ENCODE assay signal across 10 cellular contexts in the genomic region with DNA sequence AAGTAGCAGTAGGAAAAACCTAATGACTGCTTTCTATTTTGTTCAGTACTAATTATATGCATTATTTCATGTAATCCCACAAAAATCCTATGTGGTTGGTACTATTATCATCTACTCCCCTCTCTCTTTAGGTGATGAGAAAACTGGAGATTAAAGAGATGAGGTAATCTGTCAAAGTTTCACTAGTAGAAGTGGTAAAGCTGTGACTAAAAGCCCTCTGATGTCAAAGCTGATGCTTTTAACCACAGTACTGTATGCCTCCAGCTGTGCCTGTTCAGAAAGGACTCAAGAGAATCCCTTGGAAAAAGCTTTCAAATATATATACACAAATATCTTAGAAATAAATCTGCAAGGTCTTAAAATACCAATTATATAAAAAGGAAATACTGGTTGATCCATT. TPM values are rescaled to one million over a fixed set of nuclear protein-coding genes. Genes with fewer than 3 reads are reported as not detected.
DNase-seq lines count a peak whose midpoint lies in the region; ATAC-seq lines count a peak whose summit lies in the region.
"Had no signal": no experiment of that assay in that cellular context is flagged by ENCODE, and none has a peak within 500 bp of the region (broad histone marks: within the 10 kb centered on the region; RNA-seq: fewer than 3 reads in every experiment).

No MANE protein-coding gene starts in this region.

- peaks cover under 1% of the 10 kb centered on the region for H3K79me1 ChIP-seq in mesendoderm (ENCODE audit: low read length)

- peaks cover 65% of the 10 kb centered on the region for H3K4me1 Mint-ChIP-seq in activated naive CD4-positive, alpha-beta T cell treated with anti-CD3 and anti-CD28 coated beads, Interleukin-2, amount 50 U/mL, for 24 hours
- H3K4me1 Mint-ChIP-seq in activated naive CD4-positive, alpha-beta T cell treated with anti-CD3 and anti-CD28 coated beads, Interleukin-2, amount 10 ng/mL, durations not matched to agents 7 days and 5 days: peaks cover 13% of the 10 kb centered on the region

- H3K36me3 ChIP-seq in mesendoderm (ENCODE audit: control insufficient read depth, insufficient read depth, low read length): no peaks in the 10 kb centered on the region

- no peak overlapping the region for H4K5ac ChIP-seq in mesendoderm (ENCODE audit: low read length)

- H3K27me3 Mint-ChIP-seq in activated naive CD4-positive, alpha-beta T cell treated with anti-CD3 and anti-CD28 coated beads, Interleukin-2, amount 50 U/mL, for 24 hours: no peaks in the 10 kb centered on the region
- H3K27me3 Mint-ChIP-seq in activated naive CD4-positive, alpha-beta T cell treated with anti-CD3 and anti-CD28 coated beads, Interleukin-2, amount 10 ng/mL, durations not matched to agents 7 days and 5 days: no peaks in the 10 kb centered on the region
- H3K27me3 Mint-ChIP-seq: central memory CD8-positive, alpha-beta T cell had no signal

- H2BK120ac ChIP-seq in mesendoderm (ENCODE audit: low read depth, low read length): no peak overlapping the region

- no peak overlapping the region for H3K4me3 Mint-ChIP-seq in activated naive CD4-positive, alpha-beta T cell treated with anti-CD3 and anti-CD28 coated beads, Interleukin-2, amount 50 U/mL, for 24 hours
- no peak overlapping the region for H3K4me3 Mint-ChIP-seq in activated naive CD4-positive, alpha-beta T cell treated with anti-CD3 and anti-CD28 coated beads, Interleukin-2, amount 10 ng/mL, durations not matched to agents 7 days and 5 days
- H3K4me3 Mint-ChIP-seq: central memory CD8-positive, alpha-beta T cell had no signal

- H2AK5ac ChIP-seq in mesendoderm (ENCODE audit: low read length): no peak overlapping the region

- no peaks in the 10 kb centered on the region for H3K27me3 ChIP-seq in mesendoderm (ENCODE audit: insufficient read depth, low read length, poor library complexity)

- intact Hi-C loops in Right ventricle myocardium inferior (cut with DNase I): no loop called here

- H2BK5ac ChIP-seq in mesendoderm (ENCODE audit: low read length): no peak overlapping the region

- no peak overlapping the region for H3K18ac ChIP-seq in mesendoderm (ENCODE audit: low read length)

- no peak overlapping the region for H3K9ac ChIP-seq in mesendoderm (ENCODE audit: low read length)

- H3K4me1 ChIP-seq in mesendoderm (ENCODE audit: control insufficient read depth, low read depth, low read length): no peaks in the 10 kb centered on the region

- peaks cover 3% of the 10 kb centered on the region for H3K79me2 ChIP-seq in mesendoderm (ENCODE audit: control insufficient read depth, insufficient read depth, low read length)

- H4K8ac ChIP-seq in mesendoderm (ENCODE audit: low read depth, low read length): no peak overlapping the region

- no peak overlapping the region for H3K27ac ChIP-seq in mesendoderm (ENCODE audit: low read depth, low read length)

- peak overlapping the region; percentile 17 for H3K27ac Mint-ChIP-seq in activated naive CD4-positive, alpha-beta T cell treated with anti-CD3 and anti-CD28 coated beads, Interleukin-2, amount 50 U/mL, for 24 hours
- no peak overlapping the region for H3K27ac Mint-ChIP-seq in activated naive CD4-positive, alpha-beta T cell treated with anti-CD3 and anti-CD28 coated beads, Interleukin-2, amount 10 ng/mL, durations not matched to agents 7 days and 5 days

- H3K56ac ChIP-seq in mesendoderm (ENCODE audit: low read length): no peak overlapping the region

- H3K36me3 Mint-ChIP-seq in activated naive CD4-positive, alpha-beta T cell treated with anti-CD3 and anti-CD28 coated beads, Interleukin-2, amount 50 U/mL, for 24 hours: peaks cover 36% of the 10 kb centered on the region
- H3K36me3 Mint-ChIP-seq in activated naive CD4-positive, alpha-beta T cell treated with anti-CD3 and anti-CD28 coated beads, Interleukin-2, amount 10 ng/mL, durations not matched to agents 7 days and 5 days: peaks cover 53% of the 10 kb centered on the region

- H3K23ac ChIP-seq in mesendoderm (ENCODE audit: low read length): no peak overlapping the region

- no peaks in the 10 kb centered on the region for H3K9me3 Mint-ChIP-seq in activated naive CD4-positive, alpha-beta T cell treated with anti-CD3 and anti-CD28 coated beads, Interleukin-2, amount 50 U/mL, for 24 hours
- no peaks in the 10 kb centered on the region for H3K9me3 Mint-ChIP-seq in activated naive CD4-positive, alpha-beta T cell treated with anti-CD3 and anti-CD28 coated beads, Interleukin-2, amount 10 ng/mL, durations not matched to agents 7 days and 5 days
- H3K9me3 Mint-ChIP-seq: central memory CD8-positive, alpha-beta T cell had no signal

- H3K4me3 ChIP-seq in mesendoderm (ENCODE audit: low read length): no peak overlapping the region

- no peak overlapping the region for H2BK15ac ChIP-seq in mesendoderm (replicated peaks; ENCODE audit: low read depth)

- peak; percentile 77 for ATAC-seq in HG02798 (IDR thresholded peaks at IDR 0.05; ENCODE audit: poor library complexity, unreplicated experiment)
- peak; percentile 94 for ATAC-seq in stimulated activated naive CD8-positive, alpha-beta T cell treated with anti-CD3 and anti-CD28 coated beads, Interleukin-15, Interleukin-2, amounts not matched to agents 100 U/mL and 50 U/mL, for 24 hours
- ATAC-seq in Right ventricle myocardium inferior: no peak

- H3K4me2 ChIP-seq in mesendoderm (ENCODE audit: low read length): no peak overlapping the region

- no peak overlapping the region for H3K4ac ChIP-seq in mesendoderm (ENCODE audit: low read depth, low read length)

- CTCF ChIA-PET in activated naive CD4-positive, alpha-beta T cell treated with anti-CD3 and anti-CD28 coated beads, Interleukin-2, amount 10 ng/mL, durations not matched to agents 7 days and 5 days (lab: Charles Lee): no interaction called here

- no peak for DNase-seq in activated naive CD4-positive, alpha-beta T cell treated with anti-CD3 and anti-CD28 coated beads, Interleukin-2, amount 10 ng/mL, durations not matched to agents 7 days and 5 days
- DNase-seq in M059J (ENCODE audit: low read depth): peak; percentile 11
- DNase-seq in stimulated activated naive CD8-positive, alpha-beta T cell treated with anti-CD3 and anti-CD28 coated beads, Interleukin-15, Interleukin-2, amounts not matched to agents 100 U/mL and 50 U/mL, for 24 hours: no peak
- DNase-seq in mesendoderm: no peak
- no peak for DNase-seq in COLO829 (ENCODE audit: low spot score)
- DNase-seq in Right ventricle myocardium inferior (ENCODE audit: missing footprints): no peak
- DNase-seq: activated CD4-positive, alpha-beta T cell treated with anti-CD3 and anti-CD28 coated beads for 1 hour had no signal

RNA-seq across cellular contexts. Expression of gene PHIP, which starts 38.0 kb away (rescaled TPM):
- 13.3 and 17.8 TPM in 2 replicates for total RNA-seq in M059J (2014; rRNA removed; shearing (Covaris generic))
- polyA plus RNA-seq in mesendoderm (2013, experiment 1 of 2): 20.1 TPM
- 20.0 TPM for polyA plus RNA-seq in mesendoderm (2013, experiment 2 of 2)
- total RNA-seq in Right ventricle myocardium inferior: 13.8 TPM
